1 cellular context compared by ENCODE assay signal in genomic region chr19:45569619-45570421, GRCh38.
TF ChIP-seq lines count a peak whose summit lies in the region.

No MANE protein-coding gene starts in this region.

TF ChIP-seq in endothelial cell of umbilical vein, 7 proteins besides CTCF, POLR2A, EP300 and RAD21:
- no peak for TF ChIP-seq EZH2 (IDR thresholded peaks at IDR 0.05; ENCODE audit: borderline replicate concordance, low read depth, low read length, severe bottlenecking)
- TF ChIP-seq FOS (IDR thresholded peaks at IDR 0.05; ENCODE audit: borderline replicate concordance, insufficient read depth, low read length), result no peak
- no peak for TF ChIP-seq JUN (IDR thresholded peaks at IDR 0.05; ENCODE audit: borderline replicate concordance, insufficient read depth, insufficient read length, low read depth)
- no peak for TF ChIP-seq POLR2AphosphoS5 (IDR thresholded peaks at IDR 0.05; ENCODE audit: insufficient read depth, low read depth, low read length)
